8 cellular contexts compared by ENCODE assay signal in genomic region chr22:46563381-46564083, GRCh38. TPM values are rescaled to one million over a fixed set of nuclear protein-coding genes. Genes with fewer than 3 reads are reported as not detected.
DNase-seq lines count a peak whose midpoint lies in the region; ATAC-seq and TF ChIP-seq lines count a peak whose summit lies in the region.

No MANE protein-coding gene starts in this region.

- H3K36me3 ChIP-seq in BLaER1 treated with 17β-estradiol and CSF1 and Interleukin-3, amounts not matched to agents 10 nM and 100 nM, result no peaks in the 10 kb centered on the region
- no peaks in the 10 kb centered on the region for H3K36me3 ChIP-seq in mucosa of stomach (ENCODE audit: control insufficient read depth, insufficient read depth, low read length)

- H3K4me2 ChIP-seq in BLaER1 treated with 17β-estradiol and CSF1 and Interleukin-3, amounts not matched to agents 10 nM and 100 nM, result peak overlapping the region; percentile 59 to 92 (median 84)

- H3K36me3 Mint-ChIP-seq in activated CD8-positive, alpha-beta T cell treated with anti-CD3 and anti-CD28 coated beads for 36 hours (ENCODE audit: low read depth), result no peaks in the 10 kb centered on the region

- 0 out of 22 replicates have a peak, but pooled peaks cover 0 to 4% (median 0%) of the 10 kb centered on the region in 11 experiments for H4K20me1 ChIP-seq in BLaER1 treated with 17β-estradiol and CSF1 and Interleukin-3, amounts not matched to agents 10 nM and 100 nM

- peak overlapping the region in 6 of 11 experiments; percentile 11 to 69 (median 38); a peak in 8 of 22 replicates for H3K27ac ChIP-seq in BLaER1 treated with 17β-estradiol and CSF1 and Interleukin-3, amounts not matched to agents 10 nM and 100 nM

- ATAC-seq in activated CD8-positive, alpha-beta T cell treated with anti-CD3 and anti-CD28 coated beads for 36 hours, result peak; percentile 86

- peaks cover 8% of the 10 kb centered on the region for H3K4me1 Mint-ChIP-seq in activated CD8-positive, alpha-beta T cell treated with anti-CD3 and anti-CD28 coated beads for 36 hours (ENCODE audit: low read depth)

- CTCF ChIA-PET in HEK293T (lab: Yijun Ruan, JAX), result interaction anchor here (0.6 to 2.7 kb wide), 16 partner anchors 10 to 756 kb away, joined by 3 to 12 read pairs (median 3); no protein-coding TSS in a partner anchor
- CTCF ChIA-PET in activated CD8-positive, alpha-beta T cell treated with anti-CD3 and anti-CD28 coated beads for 36 hours (lab: Charles Lee), result interaction anchor here (0.6 to 2.9 kb wide), 46 partner anchors 11 to 245 kb away, joined by 3 to 22 read pairs (median 4); partner anchors contain the start of gene TBC1D22A

- TF ChIP-seq CTCF in activated CD8-positive, alpha-beta T cell treated with anti-CD3 and anti-CD28 coated beads for 36 hours (IDR thresholded peaks at IDR 0.05), result peak; percentile 82

- peak overlapping the region in 7 of 11 experiments; percentile 6 to 62 (median 27); a peak in 7 of 22 replicates for H3K9ac ChIP-seq in BLaER1 treated with 17β-estradiol and CSF1 and Interleukin-3, amounts not matched to agents 10 nM and 100 nM
- H3K9ac ChIP-seq in mucosa of stomach (ENCODE audit: low read length), result peak overlapping the region; percentile 57

- H3K9me3 Mint-ChIP-seq in activated CD8-positive, alpha-beta T cell treated with anti-CD3 and anti-CD28 coated beads for 36 hours, result no peaks in the 10 kb centered on the region

- H3K27ac Mint-ChIP-seq in activated CD8-positive, alpha-beta T cell treated with anti-CD3 and anti-CD28 coated beads for 36 hours, result no peak overlapping the region

- no peaks in the 10 kb centered on the region for H3K9me3 ChIP-seq in BLaER1 treated with 17β-estradiol and CSF1 and Interleukin-3, amounts not matched to agents 10 nM and 100 nM (replicated peaks in 1 of 11)
- no peaks in the 10 kb centered on the region for H3K9me3 ChIP-seq in mucosa of stomach (ENCODE audit: control insufficient read depth, low read length)

- no peaks in the 10 kb centered on the region for H3K27me3 Mint-ChIP-seq in activated CD8-positive, alpha-beta T cell treated with anti-CD3 and anti-CD28 coated beads for 36 hours

- H3K4me3 ChIP-seq in BLaER1 treated with 17β-estradiol and CSF1 and Interleukin-3, amounts not matched to agents 10 nM and 100 nM, result no peak overlapping the region
- peak overlapping the region; percentile 12 for H3K4me3 ChIP-seq in mucosa of stomach (ENCODE audit: low read length)

- DNase-seq in HEK293T (ENCODE audit: extremely low spot score) (peak; percentile 81), NCI-H82 (lab: John Stamatoyannopoulos, UW) (peak; percentile 94), epidermal melanocyte (ENCODE audit: insufficient read length, low spot score) (no peak)
- peak; percentile 87 for DNase-seq in activated CD8-positive, alpha-beta T cell treated with anti-CD3 and anti-CD28 coated beads for 36 hours
- DNase-seq in effector CD8-positive, alpha-beta T cell (lab: John Stamatoyannopoulos, UW), result peak; percentile 48
- peak; percentile 57 to 61 for DNase-seq in stimulated activated CD8-positive, alpha-beta memory T cell treated with anti-CD3 and anti-CD28 coated beads, Interleukin-7, amount 100 ng/mL, for 4 hours (ENCODE audit: low read depth in 2 of 2)

- peaks cover 41 to 60% (median 56%) of the 10 kb centered on the region in 10 experiments for H3K4me1 ChIP-seq in BLaER1 treated with 17β-estradiol and CSF1 and Interleukin-3, amounts not matched to agents 10 nM and 100 nM
- H3K4me1 ChIP-seq in mucosa of stomach (ENCODE audit: control insufficient read depth, insufficient read depth, low read length), result peaks cover 23% of the 10 kb centered on the region

- no peak overlapping the region for H3K4me3 Mint-ChIP-seq in activated CD8-positive, alpha-beta T cell treated with anti-CD3 and anti-CD28 coated beads for 36 hours

- POLR2A ChIA-PET in HEK293T (lab: Yijun Ruan, JAX), result interaction anchor here (0.6 to 1.5 kb wide), 2 partner anchors 199 to 215 kb away, joined by 3 to 7 read pairs; partner anchors contain the start of gene TBC1D22A
- POLR2A ChIA-PET in activated CD8-positive, alpha-beta T cell treated with anti-CD3 and anti-CD28 coated beads for 36 hours (lab: Charles Lee), result interaction anchor here (0.7 to 1.0 kb wide), 3 partner anchors 119 to 211 kb away, joined by 3 read pairs; no protein-coding TSS in a partner anchor

- intact Hi-C loops in activated CD8-positive, alpha-beta T cell treated with anti-CD3 and anti-CD28 coated beads for 36 hours (cut with micrococcal nuclease), result no loop called here

- no peaks in the 10 kb centered on the region for H3K27me3 ChIP-seq in BLaER1 treated with 17β-estradiol and CSF1 and Interleukin-3, amounts not matched to agents 10 nM and 100 nM
- H3K27me3 ChIP-seq in mucosa of stomach (ENCODE audit: control insufficient read depth, insufficient read depth, low read length), result no peaks in the 10 kb centered on the region

TF ChIP-seq in HEK293T, 16 proteins besides CTCF, POLR2A, EP300 and RAD21:
- TF ChIP-seq SP1 (IDR thresholded peaks at IDR 0.05) (no peak), CTBP1 (IDR thresholded peaks at IDR 0.05; ENCODE audit: borderline replicate concordance) (no peak), HDGF (IDR thresholded peaks at IDR 0.05; ENCODE audit: borderline replicate concordance) (0 out of 2 replicates have a peak, but pooled peaks have one; percentile 61)

RNA-seq across cellular contexts. Expression of gene CELSR1, which starts 26.1 kb away (rescaled TPM):
- total RNA-seq in activated CD8-positive, alpha-beta T cell treated with anti-CD3 and anti-CD28 coated beads for 36 hours, result under 1 TPM; 0.25 to 0.36 TPM

RNA-seq across cellular contexts. Expression of gene GRAMD4, which starts 56.7 kb away (rescaled TPM):
- 10 to 100 TPM; 26.9 to 28.1 TPM for total RNA-seq in activated CD8-positive, alpha-beta T cell treated with anti-CD3 and anti-CD28 coated beads for 36 hours
